In the genomic region with DNA sequence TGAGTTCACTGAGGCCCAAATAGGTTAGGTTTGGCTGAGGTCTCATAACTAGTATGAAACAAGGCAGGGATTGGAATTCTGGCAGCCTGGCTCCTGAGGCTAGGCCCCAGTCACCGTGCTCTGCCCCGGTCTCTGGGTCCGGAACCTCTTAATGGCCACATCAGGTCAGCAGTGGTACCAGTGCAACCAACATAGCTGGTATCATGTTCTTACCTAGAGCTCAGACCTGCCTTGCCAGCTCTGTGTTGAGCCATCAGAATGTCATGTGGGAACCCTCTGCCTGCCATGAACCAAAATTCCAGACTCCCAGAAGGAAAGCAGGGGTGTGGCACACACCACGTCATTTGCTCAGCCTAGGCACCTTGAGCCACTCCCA, we compare ENCODE assay signal across 19 cellular contexts. TPM values are rescaled to one million over a fixed set of nuclear protein-coding genes. Genes with fewer than 3 reads are reported as not detected.
DNase-seq lines count a peak whose midpoint lies in the region; ATAC-seq and TF ChIP-seq lines count a peak whose summit lies in the region.
"Had no signal": no experiment of that assay in that cellular context is flagged by ENCODE, and none has a peak within 500 bp of the region (broad histone marks: within the 10 kb centered on the region; RNA-seq: fewer than 3 reads in every experiment).

No MANE protein-coding gene starts in this region.

- H3K9me3 Mint-ChIP-seq in activated CD8-positive, alpha-beta T cell treated with anti-CD3 and anti-CD28 coated beads for 36 hours, result peaks cover under 1% of the 10 kb centered on the region
- H3K9me3 Mint-ChIP-seq in activated CD8-positive, alpha-beta T cell treated with anti-CD3 and anti-CD28 coated beads, Interleukin-2, amount 10 ng/mL, durations not matched to agents 7 days and 5 days (ENCODE audit: insufficient read depth), result peaks cover 1% of the 10 kb centered on the region
- H3K9me3 Mint-ChIP-seq in T-cell, result peaks cover 0 to 1% (median under 1%) of the 10 kb centered on the region in 3 donors

- H3K27ac Mint-ChIP-seq in activated CD8-positive, alpha-beta T cell treated with anti-CD3 and anti-CD28 coated beads for 36 hours, result no peak overlapping the region
- H3K27ac Mint-ChIP-seq in activated CD8-positive, alpha-beta T cell treated with anti-CD3 and anti-CD28 coated beads, Interleukin-2, amount 10 ng/mL, durations not matched to agents 7 days and 5 days, result no peak overlapping the region
- peak overlapping the region; percentile 86 to 92 for H3K27ac Mint-ChIP-seq in T-cell
- H3K27ac Mint-ChIP-seq: activated naive CD8-positive, alpha-beta T cell treated with anti-CD3 and anti-CD28 coated beads for 36 hours had no signal

- H3K27me3 Mint-ChIP-seq in activated CD8-positive, alpha-beta T cell treated with anti-CD3 and anti-CD28 coated beads for 36 hours, result no peaks in the 10 kb centered on the region
- H3K27me3 Mint-ChIP-seq in activated CD8-positive, alpha-beta T cell treated with anti-CD3 and anti-CD28 coated beads, Interleukin-2, amount 10 ng/mL, durations not matched to agents 7 days and 5 days (ENCODE audit: low read depth), result peaks cover 2% of the 10 kb centered on the region
- H3K27me3 Mint-ChIP-seq in T-cell, result no peaks in the 10 kb centered on the region
- H3K27me3 Mint-ChIP-seq: activated naive CD8-positive, alpha-beta T cell treated with anti-CD3 and anti-CD28 coated beads for 36 hours had no signal

- no peak for TF ChIP-seq POLR2A in esophagus squamous epithelium (IDR thresholded peaks at IDR 0.05)

- no peak for ATAC-seq in activated CD8-positive, alpha-beta T cell treated with anti-CD3 and anti-CD28 coated beads for 36 hours
- ATAC-seq in activated CD8-positive, alpha-beta T cell treated with anti-CD3 and anti-CD28 coated beads, Interleukin-2, amount 10 ng/mL, durations not matched to agents 7 days and 5 days, result no peak
- ATAC-seq in T-cell (replicated peaks in 1 of 4) (no peak), psoas muscle (peak in 2 of 4 donors; percentile 17 to 20)

- intact Hi-C loops in activated CD8-positive, alpha-beta T cell treated with anti-CD3 and anti-CD28 coated beads for 36 hours (cut with micrococcal nuclease), result no loop called here
- intact Hi-C loops in esophagus squamous epithelium (cut with DNase I), result no loop called here
- intact Hi-C loops in psoas muscle (cut with DNase I), result no loop called here

- H3K36me3 Mint-ChIP-seq in activated CD8-positive, alpha-beta T cell treated with anti-CD3 and anti-CD28 coated beads for 36 hours (ENCODE audit: low read depth), result peaks cover 8% of the 10 kb centered on the region
- no peaks in the 10 kb centered on the region for H3K36me3 Mint-ChIP-seq in activated CD8-positive, alpha-beta T cell treated with anti-CD3 and anti-CD28 coated beads, Interleukin-2, amount 10 ng/mL, durations not matched to agents 7 days and 5 days (ENCODE audit: low read depth)
- H3K36me3 Mint-ChIP-seq in T-cell, result peaks cover 16% of the 10 kb centered on the region

- peaks cover 37% of the 10 kb centered on the region for H3K4me1 Mint-ChIP-seq in activated CD8-positive, alpha-beta T cell treated with anti-CD3 and anti-CD28 coated beads for 36 hours (ENCODE audit: low read depth)
- H3K4me1 Mint-ChIP-seq in activated CD8-positive, alpha-beta T cell treated with anti-CD3 and anti-CD28 coated beads, Interleukin-2, amount 10 ng/mL, durations not matched to agents 7 days and 5 days (ENCODE audit: low read depth), result peaks cover 17% of the 10 kb centered on the region
- H3K4me1 Mint-ChIP-seq in T-cell, result peaks cover 19 to 33% (median 24%) of the 10 kb centered on the region in 3 donors

- H3K4me3 Mint-ChIP-seq in activated CD8-positive, alpha-beta T cell treated with anti-CD3 and anti-CD28 coated beads for 36 hours, result peak overlapping the region; percentile 94
- no peak overlapping the region for H3K4me3 Mint-ChIP-seq in activated CD8-positive, alpha-beta T cell treated with anti-CD3 and anti-CD28 coated beads, Interleukin-2, amount 10 ng/mL, durations not matched to agents 7 days and 5 days
- H3K4me3 Mint-ChIP-seq in T-cell, result peak overlapping the region; percentile 85 to 86 (median 85)
- H3K4me3 Mint-ChIP-seq: activated naive CD8-positive, alpha-beta T cell treated with anti-CD3 and anti-CD28 coated beads for 36 hours had no signal

- no peak for TF ChIP-seq CTCF in activated CD8-positive, alpha-beta T cell treated with anti-CD3 and anti-CD28 coated beads for 36 hours (IDR thresholded peaks at IDR 0.05)
- no peak for TF ChIP-seq CTCF in esophagus squamous epithelium (IDR thresholded peaks at IDR 0.05)
- no peak for TF ChIP-seq CTCF in psoas muscle (IDR thresholded peaks at IDR 0.05)
- TF ChIP-seq CTCF in BE2C (IDR thresholded peaks at IDR 0.05; ENCODE audit: low read depth, low read length), result no peak

- H3K27me3 ChIP-seq in esophagus squamous epithelium, result no peaks in the 10 kb centered on the region
- H3K27me3 ChIP-seq in psoas muscle (ENCODE audit: insufficient read depth in 3 of 3, low read length in 2 of 3), result no peaks in the 10 kb centered on the region
- no peaks in the 10 kb centered on the region for H3K27me3 ChIP-seq in BE2C
- H3K27me3 ChIP-seq: sigmoid colon had no signal

- 0 to 100% methylated on average over 1 to 2 of the region's 4 CpGs for WGBS in esophagus squamous epithelium, 2 donors
- WGBS in psoas muscle, 3 donors, result 31 to 60% (median 37%) methylated on average over 4 of the region's 4 CpGs

- peaks cover 0 to 24% (median 0%) of the 10 kb centered on the region in 3 donors for H3K36me3 ChIP-seq in esophagus squamous epithelium
- H3K36me3 ChIP-seq in psoas muscle (ENCODE audit: insufficient read depth in 1 of 2, low read depth in 1 of 2), result peaks cover 0 to 9% of the 10 kb centered on the region in 2 donors
- peaks cover 13% of the 10 kb centered on the region for H3K36me3 ChIP-seq in BE2C

- H3K27ac ChIP-seq in esophagus squamous epithelium, result peak overlapping the region in 3 of 4 donors; percentile 26 to 83 (median 58)
- H3K27ac ChIP-seq in psoas muscle, result peak overlapping the region; percentile 70
- H3K27ac ChIP-seq: A549 had no signal

- H3K4me3 ChIP-seq in esophagus squamous epithelium, result no peak overlapping the region
- H3K4me3 ChIP-seq in psoas muscle, result no peak overlapping the region
- H3K4me3 ChIP-seq in BE2C (ENCODE audit: low read depth, low read length), result no peak overlapping the region
- H3K4me3 ChIP-seq: A549, lung had no signal

- H3K9me3 ChIP-seq in esophagus squamous epithelium (peaks cover 0 to 8% (median 0%) of the 10 kb centered on the region in 3 donors), psoas muscle (no peaks in the 10 kb centered on the region), BE2C (no peaks in the 10 kb centered on the region)
- H3K9me3 ChIP-seq: sigmoid colon had no signal

- DNase-seq in activated CD8-positive, alpha-beta T cell treated with anti-CD3 and anti-CD28 coated beads for 36 hours, result no peak
- DNase-seq in activated CD8-positive, alpha-beta T cell treated with anti-CD3 and anti-CD28 coated beads, Interleukin-2, amount 10 ng/mL, durations not matched to agents 7 days and 5 days, result no peak
- DNase-seq in T-cell (no peak), esophagus squamous epithelium (lab: John Stamatoyannopoulos, UW) (no peak), psoas muscle (no peak), H4 (ENCODE audit: low spot score) (no peak), BE2C (no peak), SW480 (ENCODE audit: low spot score) (no peak)
- DNase-seq: activated naive CD8-positive, alpha-beta T cell treated with anti-CD3 and anti-CD28 coated beads for 36 hours; central memory CD4-positive, alpha-beta T cell; effector CD8-positive, alpha-beta T cell; foreskin melanocyte; GOT3; NCI-H2029 treated with DMSO at 0.1 percent for 48 hours; NCI-H526 treated with DMSO at 0.1 percent for 48 hours; stimulated activated CD4-positive, alpha-beta T cell treated with anti-CD3 and anti-CD28 coated beads, Interleukin-4, amount 100 ng/mL, for 4 hours had no signal

- H3K4me1 ChIP-seq in esophagus squamous epithelium (peaks cover 27 to 58% (median 30%) of the 10 kb centered on the region in 3 donors), psoas muscle (peaks cover 47% of the 10 kb centered on the region), BE2C (peaks cover 10% of the 10 kb centered on the region)

- CTCF ChIA-PET in activated CD8-positive, alpha-beta T cell treated with anti-CD3 and anti-CD28 coated beads for 36 hours (lab: Charles Lee), result interaction anchor here (0.9 to 1.4 kb wide), 2 partner anchors 54 to 92 kb away, joined by 3 to 4 read pairs; no protein-coding TSS in a partner anchor
- CTCF ChIA-PET in activated CD8-positive, alpha-beta T cell treated with anti-CD3 and anti-CD28 coated beads, Interleukin-2, amount 10 ng/mL, durations not matched to agents 7 days and 5 days (lab: Charles Lee), result interaction anchor here (1.6 kb wide), 1 partner anchor 54 kb away, joined by 5 read pairs; no protein-coding TSS in a partner anchor
- CTCF ChIA-PET in T-cell (lab: Charles Lee), result no interaction called here

- POLR2A ChIA-PET in activated CD8-positive, alpha-beta T cell treated with anti-CD3 and anti-CD28 coated beads for 36 hours (lab: Charles Lee), result interaction anchor here (1.0 kb wide), 1 partner anchor 55 kb away, joined by 3 read pairs; no protein-coding TSS in a partner anchor
- POLR2A ChIA-PET in activated CD8-positive, alpha-beta T cell treated with anti-CD3 and anti-CD28 coated beads, Interleukin-2, amount 10 ng/mL, durations not matched to agents 7 days and 5 days (lab: Charles Lee), result no interaction called here
- POLR2A ChIA-PET in T-cell (lab: Charles Lee), result interaction anchor here in 1 of 2 donors (0.6 kb wide), 1 partner anchor 110 kb away, joined by 3 read pairs; no protein-coding TSS in a partner anchor

RNA-seq across cellular contexts. Expression of a gene that starts 56.5 kb away (rescaled TPM):
- total RNA-seq in activated CD8-positive, alpha-beta T cell treated with anti-CD3 and anti-CD28 coated beads for 36 hours, result under 1 TPM in 1 of 2 experiments, not detected in 1; 0.09 TPM
- total RNA-seq in activated CD8-positive, alpha-beta T cell treated with anti-CD3 and anti-CD28 coated beads, Interleukin-2, amount 10 ng/mL, durations not matched to agents 7 days and 5 days, result under 1 TPM; 0.08 to 0.11 TPM
- total RNA-seq in T-cell (1 to 10 TPM; 3.0 to 5.3 (median 4.5) TPM), esophagus squamous epithelium (1 to 10 TPM; 1.2 to 4.4 (median 2.0) TPM), psoas muscle (1 to 10 TPM; 1.7 to 2.8 (median 2.3) TPM)
- 1 to 10 TPM in 2 of 3 donors, under 1 TPM in 1; 0.87 to 1.3 (median 1.2) TPM for polyA plus RNA-seq in psoas muscle
- 1.1 and 3.0 TPM in 2 replicates for total RNA-seq in H4 (2014; rRNA removed; shearing (Covaris generic))
- 149 TPM for polyA plus RNA-seq in BE2C (2012; ENCODE audit: insufficient read depth, insufficient read length, low read depth)

Comparison
In these comparisons a context has a peak if more than half of its experiments do, and no peak if none do; other contexts are left out.
1. H3K27ac Mint-ChIP-seq: peak in T-cell (2 of 2); none in activated CD8-positive, alpha-beta T cell treated with anti-CD3 and anti-CD28 coated beads for 36 hours (single experiment) and activated CD8-positive, alpha-beta T cell treated with anti-CD3 and anti-CD28 coated beads, Interleukin-2, amount 10 ng/mL, durations not matched to agents 7 days and 5 days (single experiment).
2. CTCF ChIA-PET loops: an anchor here in activated CD8-positive, alpha-beta T cell treated with anti-CD3 and anti-CD28 coated beads for 36 hours (0.9 to 1.4 kb wide) and activated CD8-positive, alpha-beta T cell treated with anti-CD3 and anti-CD28 coated beads, Interleukin-2, amount 10 ng/mL, durations not matched to agents 7 days and 5 days (1.6 kb wide); none called in T-cell.